ENCODE assay signal across 9 cellular contexts in the genomic region with DNA sequence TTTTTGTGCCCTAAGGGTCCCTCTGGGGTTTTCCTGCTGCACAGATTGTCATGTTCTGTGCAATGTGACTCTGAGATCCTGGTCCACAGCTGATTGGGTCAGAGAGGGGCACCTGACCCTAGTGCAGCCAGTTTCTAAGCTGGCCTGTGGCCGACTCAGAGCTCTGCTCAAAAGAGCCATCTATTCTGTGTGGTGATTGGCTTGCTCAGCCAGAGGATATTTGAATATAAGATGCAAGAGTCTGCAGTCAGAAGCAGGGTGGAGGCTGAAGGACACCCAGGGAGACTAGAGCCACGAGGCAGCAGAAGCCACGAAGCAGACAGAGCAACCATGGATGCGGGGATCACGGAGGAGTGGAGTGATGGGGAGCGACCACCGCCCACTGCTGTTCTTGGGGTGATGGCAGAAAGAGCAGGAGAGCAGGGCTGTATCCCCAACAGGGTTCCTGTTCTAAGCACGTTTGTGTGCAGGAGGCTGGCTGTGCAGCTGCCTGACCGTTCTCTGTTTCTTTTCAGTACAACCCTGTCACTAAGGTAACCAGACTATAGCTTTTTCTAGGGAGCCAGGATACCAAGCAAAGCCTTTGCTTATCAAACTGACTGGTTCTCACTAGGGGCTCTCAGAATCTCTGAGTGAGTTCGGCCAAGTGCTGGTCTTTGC. TPM values are rescaled to one million over a fixed set of nuclear protein-coding genes. Genes with fewer than 3 reads are reported as not detected.
DNase-seq lines count a peak whose midpoint lies in the region; ATAC-seq and TF ChIP-seq lines count a peak whose summit lies in the region.
"Had no signal": no experiment of that assay in that cellular context is flagged by ENCODE, and none has a peak within 500 bp of the region (broad histone marks: within the 10 kb centered on the region; RNA-seq: fewer than 3 reads in every experiment).

No MANE protein-coding gene starts in this region.

- no peak overlapping the region for H3K4me3 ChIP-seq in right cardiac atrium (ENCODE audit: low read length)
- H3K4me3 ChIP-seq in testis, result no peak overlapping the region
- H3K4me3 ChIP-seq: HAP-1 had no signal

- no peak for TF ChIP-seq POLR2A in testis (IDR thresholded peaks at IDR 0.05)

- H3K27ac ChIP-seq in right cardiac atrium (ENCODE audit: low read length), result no peak overlapping the region
- peak overlapping the region in 1 of 2 donors; percentile 14 for H3K27ac ChIP-seq in testis

- 54% methylated on average over 10 of the region's 10 CpGs for WGBS in right cardiac atrium
- WGBS in testis, 2 donors, result 56 to 57% methylated on average over 10 of the region's 10 CpGs

- ATAC-seq in HG02870 (IDR thresholded peaks at IDR 0.05; ENCODE audit: unreplicated experiment), result peak; percentile 90
- ATAC-seq in right cardiac atrium, result peak; percentile 86 to 90
- ATAC-seq in GM21360 (IDR thresholded peaks at IDR 0.05; ENCODE audit: unreplicated experiment), result no peak

- H3K9me3 ChIP-seq in right cardiac atrium (ENCODE audit: control insufficient read depth, low read length), result no peaks in the 10 kb centered on the region
- no peaks in the 10 kb centered on the region for H3K9me3 ChIP-seq in testis
- H3K9me3 ChIP-seq: HAP-1 had no signal

- no peak for TF ChIP-seq CTCF in GM13977 (IDR thresholded peaks at IDR 0.05; ENCODE audit: extremely low read depth, insufficient read depth, missing control alignments)
- TF ChIP-seq CTCF in testis (IDR thresholded peaks at IDR 0.05), result no peak

- DNase-seq in GM13977 (ENCODE audit: low spot score), result peak; percentile 44
- peak; percentile 31 to 63 for DNase-seq in SHP77 (lab: John Stamatoyannopoulos, UW)
- peak; percentile 42 to 82 (median 77) for DNase-seq in right cardiac atrium
- peak; percentile 37 for DNase-seq in testis
- DNase-seq in NOMO-1 (lab: John Stamatoyannopoulos, UW; ENCODE audit: unreplicated experiment in 2 of 2), result no peak
- DNase-seq in cortex of kidney (lab: John Stamatoyannopoulos, UW), result no peak

- H3K27me3 ChIP-seq in right cardiac atrium (ENCODE audit: control insufficient read depth, insufficient read depth), result no peaks in the 10 kb centered on the region
- no peaks in the 10 kb centered on the region for H3K27me3 ChIP-seq in testis

- no peaks in the 10 kb centered on the region for H3K4me1 ChIP-seq in right cardiac atrium (ENCODE audit: control insufficient read depth, insufficient read depth, low read length)
- peaks cover 6% of the 10 kb centered on the region for H3K4me1 ChIP-seq in testis
- H3K4me1 ChIP-seq: HAP-1 had no signal

- in situ Hi-C loops in GM13977 (cut with MboI; ENCODE audit: low pct_unique_long_range_greater_than_20kb, low sequenced_read_pairs, unreplicated experiment), result no loop called here

- no peaks in the 10 kb centered on the region for H3K36me3 ChIP-seq in testis (ENCODE audit: low read depth, missing control alignments)
- H3K36me3 ChIP-seq: HAP-1 had no signal

- intact Hi-C loops in right cardiac atrium (cut with DNase I), result no loop called here
- intact Hi-C loops in testis (cut with DNase I; ENCODE audit: low total_unique reads), result no loop called here

RNA-seq across cellular contexts. Expression of a gene that starts 19.5 kb away (rescaled TPM):
- total RNA-seq in right cardiac atrium, result 100 to 1,000 TPM; 115 to 217 (median 124) TPM
- 135 TPM for polyA plus RNA-seq in right cardiac atrium
- total RNA-seq in testis, result 10 to 100 TPM; 59.4 to 74.6 TPM
- 88.1 TPM for polyA plus RNA-seq in testis (ENCODE audit: insufficient read depth, low read depth, low replicate concordance)

Comparison
In these comparisons a context has a peak if more than half of its experiments do, and no peak if none do; other contexts are left out.
1. DNase-seq: peak in GM13977 (single experiment), SHP77 (2 of 2), right cardiac atrium (3 of 3) and testis (single experiment); none in NOMO-1 (0 of 2) and cortex of kidney (single experiment).